In genomic region chr7:99268361-99268908, GRCh38 we compare ENCODE assay signal across 1 cellular context.
TF ChIP-seq lines count a peak whose summit lies in the region.

No MANE protein-coding gene starts in this region.

TF ChIP-seq in GM23338, 12 proteins besides CTCF, POLR2A, EP300 and RAD21 (continued from another document):
- TF ChIP-seq ZNF462 (CRISPR knock-in tag; IDR thresholded peaks at IDR 0.05) (no peak), REST (IDR thresholded peaks at IDR 0.05; ENCODE audit: unreplicated experiment) (no peak), STAT1 (IDR thresholded peaks at IDR 0.05; ENCODE audit: unreplicated experiment) (no peak), ZNF331 (CRISPR knock-in tag; IDR thresholded peaks at IDR 0.05; ENCODE audit: low read depth) (no peak), CREB1 (CRISPR knock-in tag; IDR thresholded peaks at IDR 0.05; ENCODE audit: low read depth) (no peak), JUNB (IDR thresholded peaks at IDR 0.05; ENCODE audit: unreplicated experiment) (no peak), EZH2phosphoT487 (IDR thresholded peaks at IDR 0.05; ENCODE audit: unreplicated experiment) (no peak), NANOG (IDR thresholded peaks at IDR 0.05; ENCODE audit: borderline replicate concordance) (no peak), ZNF114 (CRISPR knock-in tag; IDR thresholded peaks at IDR 0.05) (no peak), ETS1 (IDR thresholded peaks at IDR 0.05) (no peak), EZH2 (IDR thresholded peaks at IDR 0.05; ENCODE audit: low read depth, unreplicated experiment) (no peak)
